ENCODE assay signal across 1 cellular context in the genomic region with DNA sequence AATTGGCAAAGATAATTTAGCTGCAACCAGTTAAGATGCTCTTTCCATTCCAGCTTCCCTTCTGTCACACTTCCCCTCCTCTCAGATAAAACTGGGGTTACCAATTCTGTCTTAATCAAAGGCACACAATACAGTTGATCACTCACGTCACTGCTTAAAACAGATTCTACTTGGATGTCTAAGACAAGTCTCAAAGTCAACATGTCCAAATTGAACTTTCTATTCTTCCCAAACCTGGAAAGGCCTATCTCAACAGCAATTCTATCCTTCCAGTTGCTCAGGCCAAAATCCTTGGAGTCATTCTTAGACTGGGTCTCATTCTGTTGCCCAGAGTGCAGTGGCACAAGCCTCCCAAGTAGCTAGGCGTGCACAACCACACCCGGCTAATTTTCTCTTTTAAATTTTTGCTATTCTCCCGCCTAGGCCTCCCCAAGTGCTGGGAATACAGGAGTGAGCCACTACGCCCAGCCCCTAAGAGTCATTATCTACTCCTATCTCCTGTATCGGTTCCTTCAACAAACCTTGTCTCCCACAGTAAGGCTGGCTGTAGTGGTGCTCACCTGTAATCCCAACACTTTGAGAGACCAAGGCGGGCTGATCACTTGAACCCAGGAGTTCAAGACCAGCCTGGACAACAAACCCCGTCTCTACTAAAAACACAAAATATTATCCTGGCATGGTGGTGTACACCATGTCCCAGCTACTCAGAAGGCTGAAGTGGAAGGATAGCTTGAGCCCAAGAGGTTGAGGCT.
TF ChIP-seq lines count a peak whose summit lies in the region.

No MANE protein-coding gene starts in this region.

TF ChIP-seq in GM12878, 131 proteins besides CTCF, POLR2A, EP300 and RAD21:
- TF ChIP-seq BMI1 (IDR thresholded peaks at IDR 0.05; ENCODE audit: borderline replicate concordance) (no peak), POLR2AphosphoS5 (IDR thresholded peaks at IDR 0.05; ENCODE audit: low read length) (peak; percentile 58; the same call in 1 of the 2 replicates), SMAD5 (IDR thresholded peaks at IDR 0.05; ENCODE audit: low read depth) (0 out of 2 replicates have a peak, but pooled peaks have one; percentile 9), EED (IDR thresholded peaks at IDR 0.05; ENCODE audit: low read depth) (no peak), STAT3 (IDR thresholded peaks at IDR 0.05; ENCODE audit: low read depth, low read length) (no peak), NFIC (IDR thresholded peaks at IDR 0.05; ENCODE audit: low read depth, low read length) (peak; percentile 26; the same call in 1 of the 2 replicates), CHD4 (IDR thresholded peaks at IDR 0.05) (no peak), JUND (IDR thresholded peaks at IDR 0.05; ENCODE audit: low read depth, low read length) (no peak), HDAC6 (IDR thresholded peaks at IDR 0.05; ENCODE audit: unreplicated experiment) (no peak)
- TF ChIP-seq, protein P1, sequence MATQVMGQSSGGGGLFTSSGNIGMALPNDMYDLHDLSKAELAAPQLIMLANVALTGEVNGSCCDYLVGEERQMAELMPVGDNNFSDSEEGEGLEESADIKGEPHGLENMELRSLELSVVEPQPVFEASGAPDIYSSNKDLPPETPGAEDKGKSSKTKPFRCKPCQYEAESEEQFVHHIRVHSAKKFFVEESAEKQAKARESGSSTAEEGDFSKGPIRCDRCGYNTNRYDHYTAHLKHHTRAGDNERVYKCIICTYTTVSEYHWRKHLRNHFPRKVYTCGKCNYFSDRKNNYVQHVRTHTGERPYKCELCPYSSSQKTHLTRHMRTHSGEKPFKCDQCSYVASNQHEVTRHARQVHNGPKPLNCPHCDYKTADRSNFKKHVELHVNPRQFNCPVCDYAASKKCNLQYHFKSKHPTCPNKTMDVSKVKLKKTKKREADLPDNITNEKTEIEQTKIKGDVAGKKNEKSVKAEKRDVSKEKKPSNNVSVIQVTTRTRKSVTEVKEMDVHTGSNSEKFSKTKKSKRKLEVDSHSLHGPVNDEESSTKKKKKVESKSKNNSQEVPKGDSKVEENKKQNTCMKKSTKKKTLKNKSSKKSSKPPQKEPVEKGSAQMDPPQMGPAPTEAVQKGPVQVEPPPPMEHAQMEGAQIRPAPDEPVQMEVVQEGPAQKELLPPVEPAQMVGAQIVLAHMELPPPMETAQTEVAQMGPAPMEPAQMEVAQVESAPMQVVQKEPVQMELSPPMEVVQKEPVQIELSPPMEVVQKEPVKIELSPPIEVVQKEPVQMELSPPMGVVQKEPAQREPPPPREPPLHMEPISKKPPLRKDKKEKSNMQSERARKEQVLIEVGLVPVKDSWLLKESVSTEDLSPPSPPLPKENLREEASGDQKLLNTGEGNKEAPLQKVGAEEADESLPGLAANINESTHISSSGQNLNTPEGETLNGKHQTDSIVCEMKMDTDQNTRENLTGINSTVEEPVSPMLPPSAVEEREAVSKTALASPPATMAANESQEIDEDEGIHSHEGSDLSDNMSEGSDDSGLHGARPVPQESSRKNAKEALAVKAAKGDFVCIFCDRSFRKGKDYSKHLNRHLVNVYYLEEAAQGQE (IDR thresholded peaks at IDR 0.05; ENCODE audit: low read depth, low read length) = no peak
